ENCODE assay signal across 11 cellular contexts in the genomic region with DNA sequence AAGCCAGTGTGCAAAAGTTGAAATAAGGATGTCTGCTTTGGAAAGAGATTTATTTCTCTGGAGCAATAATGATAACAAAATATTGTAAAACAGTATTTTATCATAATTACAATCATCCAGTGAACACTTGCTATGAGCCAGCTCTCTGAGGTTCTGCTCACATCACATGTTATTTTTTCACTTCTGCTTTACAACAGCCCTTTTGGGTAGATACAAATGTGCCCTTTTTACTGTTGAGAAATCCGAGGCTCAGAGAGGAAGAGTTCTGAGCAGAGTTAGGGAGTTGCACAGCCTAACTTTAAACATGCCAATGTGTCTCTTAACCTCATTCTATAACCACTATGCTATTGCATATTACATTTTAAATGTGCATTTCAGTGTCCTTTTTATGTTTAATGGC.
"Had no signal": no experiment of that assay in that cellular context is flagged by ENCODE, and none has a peak within 500 bp of the region (broad histone marks: within the 10 kb centered on the region; RNA-seq: fewer than 3 reads in every experiment).

No MANE protein-coding gene starts in this region.

- H3K36me3 Mint-ChIP-seq: activated naive CD4-positive, alpha-beta T cell treated with anti-CD3 and anti-CD28 coated beads, Interleukin-2, amount 10 ng/mL, durations not matched to agents 7 days and 5 days had no signal

- H3K27ac Mint-ChIP-seq: activated B cell treated with CpG ODN at 0.5 μM for 24 hours; activated CD4-positive, alpha-beta T cell treated with anti-CD3 and anti-CD28 coated beads, Interleukin-2, amount 10 ng/mL, durations not matched to agents 7 days and 5 days; activated naive CD4-positive, alpha-beta T cell treated with anti-CD3 and anti-CD28 coated beads, Interleukin-2, amount 10 ng/mL, durations not matched to agents 7 days and 5 days had no signal

- H3K9me3 ChIP-seq: left lung had no signal

- DNase-seq: activated B cell treated with CpG ODN at 0.5 μM for 24 hours; activated CD4-positive, alpha-beta T cell treated with anti-CD3 and anti-CD28 coated beads, Interleukin-2, amount 10 ng/mL, durations not matched to agents 7 days and 5 days; activated CD8-positive, alpha-beta memory T cell treated with anti-CD3 and anti-CD28 coated beads for 24 hours; activated naive CD4-positive, alpha-beta T cell treated with anti-CD3 and anti-CD28 coated beads, Interleukin-2, amount 10 ng/mL, durations not matched to agents 7 days and 5 days; effector CD8-positive, alpha-beta T cell; left lung; stimulated activated CD4-positive, alpha-beta T cell treated with anti-CD3 and anti-CD28 coated beads, Interleukin-4, amount 100 ng/mL, for 1 hour; stimulated activated CD8-positive, alpha-beta memory T cell treated with anti-CD3 and anti-CD28 coated beads, Interleukin-4, amount 100 ng/mL, for 48 hours; stimulated activated naive CD8-positive, alpha-beta T cell treated with anti-CD3 and anti-CD28 coated beads, Interleukin-15, Interleukin-2, amounts not matched to agents 100 U/mL and 50 U/mL, for 24 hours had no signal

- H3K36me3 ChIP-seq: cardiac muscle cell, left lung had no signal

- H3K4me1 Mint-ChIP-seq: activated B cell treated with CpG ODN at 0.5 μM for 24 hours; activated CD4-positive, alpha-beta T cell treated with anti-CD3 and anti-CD28 coated beads, Interleukin-2, amount 10 ng/mL, durations not matched to agents 7 days and 5 days; activated naive CD4-positive, alpha-beta T cell treated with anti-CD3 and anti-CD28 coated beads, Interleukin-2, amount 10 ng/mL, durations not matched to agents 7 days and 5 days had no signal

- H3K27me3 ChIP-seq: cardiac muscle cell, left lung had no signal

- H3K4me3 Mint-ChIP-seq: activated B cell treated with CpG ODN at 0.5 μM for 24 hours; activated CD4-positive, alpha-beta T cell treated with anti-CD3 and anti-CD28 coated beads, Interleukin-2, amount 10 ng/mL, durations not matched to agents 7 days and 5 days; activated naive CD4-positive, alpha-beta T cell treated with anti-CD3 and anti-CD28 coated beads, Interleukin-2, amount 10 ng/mL, durations not matched to agents 7 days and 5 days had no signal

- ATAC-seq: left lung; stimulated activated naive CD8-positive, alpha-beta T cell treated with anti-CD3 and anti-CD28 coated beads, Interleukin-15, Interleukin-2, amounts not matched to agents 100 U/mL and 50 U/mL, for 24 hours had no signal

- H3K4me1 ChIP-seq: left lung had no signal

- H3K27me3 Mint-ChIP-seq: activated B cell treated with CpG ODN at 0.5 μM for 24 hours; activated CD4-positive, alpha-beta T cell treated with anti-CD3 and anti-CD28 coated beads, Interleukin-2, amount 10 ng/mL, durations not matched to agents 7 days and 5 days had no signal

- H3K27ac ChIP-seq: cardiac muscle cell, coronary artery, left lung had no signal

- H3K4me3 ChIP-seq: cardiac muscle cell, coronary artery, left lung had no signal
